29 cellular contexts compared by ENCODE assay signal in genomic region chr11:64558065-64558745, GRCh38. TPM values are rescaled to one million over a fixed set of nuclear protein-coding genes. Genes with fewer than 3 reads are reported as not detected.
A peak's percentile ranks its signal among the peaks of the same experiment; 100 is the strongest.
DNase-seq lines count a peak whose midpoint lies in the region; ATAC-seq lines count a peak whose summit lies in the region.
"Had no signal": no experiment of that assay in that cellular context is flagged by ENCODE, and none has a peak within 500 bp of the region (broad histone marks: within the 10 kb centered on the region; RNA-seq: fewer than 3 reads in every experiment).

No MANE protein-coding gene starts in this region.

- peak overlapping the region; percentile 61; the same call in 1 of the 2 replicates for H3K27ac ChIP-seq in HUES64 (ENCODE audit: low read depth, low read length)
- H3K27ac ChIP-seq: cardiac muscle cell, KMS-11, Peyer's patch, vagina, VCaP had no signal

- H3K4me1 ChIP-seq in HUES64 (ENCODE audit: insufficient read depth, low read length) = peaks cover 21% of the 10 kb centered on the region

- H3K27me3 ChIP-seq in HUES64 (ENCODE audit: insufficient read depth, low read length) = no peaks in the 10 kb centered on the region
- H3K27me3 ChIP-seq: cardiac muscle cell, Peyer's patch, vagina had no signal

- WGBS in HUES64 = 51% methylated on average over 14 of the region's 14 CpGs

- H3K4me3 ChIP-seq in HUES64 (ENCODE audit: low read length) = no peak overlapping the region
- H3K4me3 ChIP-seq: cardiac muscle cell, Peyer's patch, vagina had no signal

- no peaks in the 10 kb centered on the region for H3K9me3 ChIP-seq in HUES64 (ENCODE audit: insufficient read depth, low read depth, low read length)
- H3K9me3 ChIP-seq: Peyer's patch, vagina had no signal

- no peaks in the 10 kb centered on the region for H3K36me3 ChIP-seq in HUES64 (ENCODE audit: insufficient read depth, low read length)
- H3K36me3 ChIP-seq: cardiac muscle cell, Peyer's patch, vagina had no signal

- ATAC-seq in HG03175 (IDR thresholded peaks at IDR 0.05; ENCODE audit: unreplicated experiment) = no peak
- ATAC-seq in HG02981 (IDR thresholded peaks at IDR 0.05; ENCODE audit: unreplicated experiment) = no peak
- ATAC-seq: SK-N-SH treated with all-trans-retinoic acid at 6 μM for 48 hours had no signal

- no peak overlapping the region for H3K9ac ChIP-seq in HUES64 (ENCODE audit: low read depth, low read length)
- H3K9ac ChIP-seq: KMS-11 had no signal

- intact Hi-C loops in posterior vena cava (cut with DNase I) = no loop called here

- DNase-seq in Caki2 (ENCODE audit: low read depth) (peak; percentile 77), glomerular visceral epithelial cell (ENCODE audit: extremely low spot score) (peak; percentile 62), posterior vena cava (ENCODE audit: low spot score) (peak; percentile 72), NCI-H1417 treated with DMSO at 0.1 percent for 48 hours (lab: John Stamatoyannopoulos, UW) (no peak), MV-4-11 (lab: John Stamatoyannopoulos, UW) (no peak)
- DNase-seq: activated CD4-positive, alpha-beta T cell treated with anti-CD3 and anti-CD28 coated beads, Interleukin-2, amount 10 ng/mL, durations not matched to agents 7 days and 5 days; activated naive CD4-positive, alpha-beta T cell treated with anti-CD3 and anti-CD28 coated beads, Interleukin-2, amount 10 ng/mL, durations not matched to agents 7 days and 5 days; amygdala; DMS 273 treated with DMSO at 0.1 percent for 48 hours; NCI-H510A; nucleus accumbens; retina; stimulated activated CD4-positive, alpha-beta T cell treated with anti-CD3 and anti-CD28 coated beads, Interleukin-12 subunit alpha, Interleukin-12 subunit beta, amount 100 ng/mL, for 4 hours; stimulated activated CD4-positive, alpha-beta T cell treated with anti-CD3 and anti-CD28 coated beads, Interleukin-4, amount 100 ng/mL, for 24 hours; stimulated activated naive CD4-positive, alpha-beta T cell; T-helper 2 cell had no signal

- in situ Hi-C loops in Caki2 (cut with HindIII; ENCODE audit: low pct_unique_long_range_greater_than_20kb, low sequenced_read_pairs) = no loop called here

RNA-seq across cellular contexts. Expression of gene SLC22A11, which starts 2.5 kb away (rescaled TPM):
- 0.09 and 0.81 TPM in 2 replicates for total RNA-seq in Caki2 (2014; rRNA removed; shearing (Covaris generic); ENCODE audit: low replicate concordance)
- polyA plus RNA-seq in HUES64 (2013, experiment 1 of 2) = not detected
- polyA plus RNA-seq in HUES64 (2013, experiment 2 of 2) = not detected
- under 1 TPM; 0.28 to 0.29 TPM for total RNA-seq in posterior vena cava
- total RNA-seq: activated CD4-positive, alpha-beta T cell treated with anti-CD3 and anti-CD28 coated beads, Interleukin-2, amount 10 ng/mL, durations not matched to agents 7 days and 5 days; cardiac muscle cell; HT1080; kidney epithelial cell; Peyer's patch; temporal lobe had no signal
- polyA plus RNA-seq: AG04450 had no signal

RNA-seq across cellular contexts. Expression of gene SLC22A12, which starts 32.8 kb away (rescaled TPM):
- not detected in 2 replicates for total RNA-seq in Caki2 (2014; rRNA removed; shearing (Covaris generic); ENCODE audit: low replicate concordance)
- not detected for polyA plus RNA-seq in HUES64 (2013, experiment 1 of 2)
- polyA plus RNA-seq in HUES64 (2013, experiment 2 of 2) = not detected
- total RNA-seq in posterior vena cava = not detected
- total RNA-seq: activated CD4-positive, alpha-beta T cell treated with anti-CD3 and anti-CD28 coated beads, Interleukin-2, amount 10 ng/mL, durations not matched to agents 7 days and 5 days; cardiac muscle cell; HT1080; kidney epithelial cell; Peyer's patch; temporal lobe; vagina had no signal
- polyA plus RNA-seq: AG04450, cardiac muscle cell had no signal

Comparison
In these comparisons a context has a peak if more than half of its experiments do, and no peak if none do; other contexts are left out.
1. DNase-seq: peak in Caki2 (single experiment), glomerular visceral epithelial cell (single experiment) and posterior vena cava (single experiment); none in NCI-H1417 treated with DMSO at 0.1 percent for 48 hours (single experiment) and MV-4-11 (single experiment).